Comparison of ENCODE assay signal across 24 cellular contexts in the genomic region with DNA sequence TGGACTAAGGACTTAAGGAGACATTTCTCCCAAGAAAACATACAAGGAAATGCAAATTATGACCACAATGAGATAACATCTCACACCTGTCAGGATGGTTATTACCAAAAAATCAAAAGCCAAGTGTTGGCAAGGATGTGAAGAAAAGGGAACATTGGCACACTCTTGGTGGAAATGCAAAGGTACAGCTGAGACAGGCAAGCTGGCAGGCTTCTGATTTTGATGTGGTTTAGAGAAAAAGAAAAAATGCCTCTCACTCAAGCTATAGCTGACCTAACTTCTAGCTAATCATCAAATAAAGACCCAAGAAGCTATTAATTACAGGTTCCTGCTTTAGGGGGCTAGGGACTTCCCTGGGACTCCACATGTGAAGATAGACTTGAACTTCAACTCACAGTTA.
"Had no signal": no experiment of that assay in that cellular context is flagged by ENCODE, and none has a peak within 500 bp of the region (broad histone marks: within the 10 kb centered on the region; RNA-seq: fewer than 3 reads in every experiment).

No MANE protein-coding gene starts in this region.

- H3K9me3 Mint-ChIP-seq: stimulated activated naive CD8-positive, alpha-beta T cell treated with anti-CD3 and anti-CD28 coated beads, Interleukin-15, amount 100 ng/mL, for 72 hours had no signal

- H3K36me3 Mint-ChIP-seq: memory B cell; mesothelial cell of epicardium; stimulated activated naive B cell treated with anti-CD40 and anti-IgM and Interleukin-4, amounts not matched to agents 10 μg/mL and 1 μg/mL and 100 μg/mL, for 72 hours had no signal

- H3K4me1 ChIP-seq: foreskin keratinocyte, left ventricle myocardium inferior, lower lobe of right lung, right atrium auricular region, sigmoid colon, testis, tibial nerve, upper lobe of right lung, vagina had no signal

- H3K27me3 ChIP-seq: hepatocyte, right atrium auricular region, sigmoid colon, testis, tibial nerve, upper lobe of right lung, vagina had no signal

- H3K9me3 ChIP-seq: lower lobe of right lung, sigmoid colon, testis, tibial nerve, upper lobe of right lung, vagina had no signal

- H3K27ac ChIP-seq: foreskin keratinocyte, hepatocyte, left ventricle myocardium inferior, lower lobe of right lung, right atrium auricular region, sigmoid colon, skin epidermis, testis, tibial nerve, upper lobe of right lung, vagina had no signal

- ATAC-seq: foreskin keratinocyte; left cardiac atrium; lower lobe of right lung; stimulated activated naive B cell treated with anti-CD40 and anti-IgM and Interleukin-4, amounts not matched to agents 10 μg/mL and 1 μg/mL and 100 μg/mL, for 72 hours; stimulated activated naive CD8-positive, alpha-beta T cell treated with anti-CD3 and anti-CD28 coated beads, Interleukin-15, amount 100 ng/mL, for 72 hours; upper lobe of right lung had no signal

- H3K27ac Mint-ChIP-seq: endodermal cell; memory B cell; mesothelial cell of epicardium; nephron progenitor cell; stimulated activated naive B cell treated with anti-CD40 and anti-IgM and Interleukin-4, amounts not matched to agents 10 μg/mL and 1 μg/mL and 100 μg/mL, for 72 hours had no signal

- H3K4me1 Mint-ChIP-seq: endodermal cell; memory B cell; nephron progenitor cell; stimulated activated naive B cell treated with anti-CD40 and anti-IgM and Interleukin-4, amounts not matched to agents 10 μg/mL and 1 μg/mL and 100 μg/mL, for 72 hours had no signal

- DNase-seq: dermis blood vessel endothelial cell; endodermal cell; erythroblast; foreskin keratinocyte; head of caudate nucleus; kidney; left cardiac atrium; left ventricle myocardium inferior; lower lobe of right lung; nephron progenitor cell; sigmoid colon; stimulated activated CD4-positive, alpha-beta T cell treated with anti-CD3 and anti-CD28 coated beads, Interleukin-2, amount 100 ng/mL, for 24 hours; stimulated activated CD4-positive, alpha-beta T cell treated with anti-CD3 and anti-CD28 coated beads, Interleukin-4, amount 100 ng/mL, for 4 hours; stimulated activated naive B cell treated with anti-CD40 and anti-IgM and Interleukin-4, amounts not matched to agents 10 μg/mL and 1 μg/mL and 100 μg/mL, for 72 hours; stimulated activated naive CD8-positive, alpha-beta T cell treated with anti-CD3 and anti-CD28 coated beads, Interleukin-15, amount 100 ng/mL, for 72 hours; testis; upper lobe of right lung had no signal

- H3K27me3 Mint-ChIP-seq: memory B cell; stimulated activated naive B cell treated with anti-CD40 and anti-IgM and Interleukin-4, amounts not matched to agents 10 μg/mL and 1 μg/mL and 100 μg/mL, for 72 hours; stimulated activated naive CD8-positive, alpha-beta T cell treated with anti-CD3 and anti-CD28 coated beads, Interleukin-15, amount 100 ng/mL, for 72 hours had no signal

- H3K4me3 Mint-ChIP-seq: endodermal cell; memory B cell; mesothelial cell of epicardium; nephron progenitor cell; stimulated activated naive B cell treated with anti-CD40 and anti-IgM and Interleukin-4, amounts not matched to agents 10 μg/mL and 1 μg/mL and 100 μg/mL, for 72 hours; stimulated activated naive CD8-positive, alpha-beta T cell treated with anti-CD3 and anti-CD28 coated beads, Interleukin-15, amount 100 ng/mL, for 72 hours had no signal

- H3K4me3 ChIP-seq: hepatocyte, left ventricle myocardium inferior, lower lobe of right lung, right atrium auricular region, sigmoid colon, skin epidermis, testis, tibial nerve, upper lobe of right lung, vagina had no signal

- H3K36me3 ChIP-seq: left ventricle myocardium inferior, lower lobe of right lung, right atrium auricular region, sigmoid colon, tibial nerve, upper lobe of right lung, vagina had no signal
